1 cellular context compared by ENCODE assay signal in genomic region chr2:11742702-11743530, GRCh38.
TF ChIP-seq lines count a peak whose summit lies in the region.

No MANE protein-coding gene starts in this region.

TF ChIP-seq in K562, 482 proteins besides CTCF, POLR2A, EP300 and RAD21 (continued from another document):
- TF ChIP-seq, protein P1, sequence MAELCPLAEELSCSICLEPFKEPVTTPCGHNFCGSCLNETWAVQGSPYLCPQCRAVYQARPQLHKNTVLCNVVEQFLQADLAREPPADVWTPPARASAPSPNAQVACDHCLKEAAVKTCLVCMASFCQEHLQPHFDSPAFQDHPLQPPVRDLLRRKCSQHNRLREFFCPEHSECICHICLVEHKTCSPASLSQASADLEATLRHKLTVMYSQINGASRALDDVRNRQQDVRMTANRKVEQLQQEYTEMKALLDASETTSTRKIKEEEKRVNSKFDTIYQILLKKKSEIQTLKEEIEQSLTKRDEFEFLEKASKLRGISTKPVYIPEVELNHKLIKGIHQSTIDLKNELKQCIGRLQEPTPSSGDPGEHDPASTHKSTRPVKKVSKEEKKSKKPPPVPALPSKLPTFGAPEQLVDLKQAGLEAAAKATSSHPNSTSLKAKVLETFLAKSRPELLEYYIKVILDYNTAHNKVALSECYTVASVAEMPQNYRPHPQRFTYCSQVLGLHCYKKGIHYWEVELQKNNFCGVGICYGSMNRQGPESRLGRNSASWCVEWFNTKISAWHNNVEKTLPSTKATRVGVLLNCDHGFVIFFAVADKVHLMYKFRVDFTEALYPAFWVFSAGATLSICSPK (IDR thresholded peaks at IDR 0.05; ENCODE audit: borderline replicate concordance) = no peak
- peak; percentile 82 for TF ChIP-seq MGA (IDR thresholded peaks at IDR 0.05)
- TF ChIP-seq ZNF589 (CRISPR knock-in tag; IDR thresholded peaks at IDR 0.05; ENCODE audit: low read depth) = no peak
- TF ChIP-seq CBX3 (IDR thresholded peaks at IDR 0.05; ENCODE audit: borderline replicate concordance in 1 of 2, low read length in 2 of 2) = 0 out of 3 replicates have a peak, but pooled peaks of 1 of the 2 experiments have one; percentile 49
